Comparison of ENCODE assay signal across 8 cellular contexts in genomic region chr20:59940129-59940955, GRCh38. TPM values are rescaled to one million over a fixed set of nuclear protein-coding genes. Genes with fewer than 3 reads are reported as not detected.
DNase-seq lines count a peak whose midpoint lies in the region; ATAC-seq and TF ChIP-seq lines count a peak whose summit lies in the region.

TSS of gene FAM217B (plus strand) at chr20:59940389. CDS start at chr20:59943944, 3,555 bp downstream.
TSS of gene PPP1R3D (minus strand) at chr20:59940305. CDS start at chr20:59939931, 374 bp downstream.

- DNase-seq in GM13976 (ENCODE audit: low spot score): peak; percentile 97
- peak; percentile 74 for DNase-seq in NCI-H1436 (lab: John Stamatoyannopoulos, UW)
- DNase-seq in T-cell: peak; percentile 75 to 90 (median 83)
- DNase-seq in amniotic stem cell (lab: John Stamatoyannopoulos, UW): peak; percentile 86
- DNase-seq in left cardiac atrium: peak; percentile 98
- peak; percentile 100 for DNase-seq in prostate gland (ENCODE audit: low spot score)

- H3K4me3 ChIP-seq in prostate gland (peak within 1 kb of the TSS; percentile 60 to 78), urinary bladder (ENCODE audit: low read depth, low read length) (peak within 1 kb of the TSS; percentile 70)

- no peaks in the 10 kb centered on the region for H3K9me3 ChIP-seq in prostate gland

- peak; percentile 91 for TF ChIP-seq POLR2A in prostate gland (IDR thresholded peaks at IDR 0.05)

- H3K27me3 ChIP-seq in prostate gland (replicated peaks; ENCODE audit: insufficient read depth): no peaks in the 10 kb centered on the region

- peaks cover 18% of the 10 kb centered on the region for H3K36me3 Mint-ChIP-seq in T-cell

- peaks cover 24% of the 10 kb centered on the region for H3K4me1 ChIP-seq in prostate gland (replicated peaks)
- peaks cover 2% of the 10 kb centered on the region for H3K4me1 ChIP-seq in urinary bladder (ENCODE audit: insufficient read depth)

- H3K36me3 ChIP-seq in prostate gland: peaks cover 0 to 6% of the 10 kb centered on the region in 2 donors
- H3K36me3 ChIP-seq in urinary bladder (ENCODE audit: insufficient read depth): no peaks in the 10 kb centered on the region

- ATAC-seq in HG02840 (IDR thresholded peaks at IDR 0.05; ENCODE audit: low FRiP score, unreplicated experiment) (peak; percentile 95), T-cell (replicated peaks in 1 of 4) (peak; percentile 98 to 100 (median 98)), left cardiac atrium (peak; percentile 96 to 98)

- CTCF ChIA-PET in T-cell (lab: Charles Lee): interaction anchor here (0.6 to 2.3 kb wide), 7 partner anchors 9 to 117 kb away, joined by 3 to 16 read pairs (median 3); no protein-coding TSS in a partner anchor

- H3K4me3 Mint-ChIP-seq in T-cell: peak within 1 kb of the TSS; percentile 93 to 98 (median 97)

- POLR2A ChIA-PET in T-cell (lab: Charles Lee): interaction anchor here in 1 of 2 donors (0.5 to 1.3 kb wide), 3 partner anchors 8 to 1552 kb away, joined by 3 read pairs; no protein-coding TSS in a partner anchor

- in situ Hi-C loops in GM13976 (cut with MboI; ENCODE audit: low sequenced_read_pairs, unreplicated experiment): no loop called here

- intact Hi-C loops in left cardiac atrium (cut with DNase I): no loop called here
- intact Hi-C loops in prostate gland (cut with DNase I): loop anchor here (10.0 kb wide), 1 partner anchor 114 kb away; no protein-coding TSS in a partner anchor

- H3K27ac ChIP-seq in prostate gland (peak within 1 kb of the TSS; percentile 92 to 96), urinary bladder (ENCODE audit: low read depth) (peak within 1 kb of the TSS; percentile 89)

- no peaks in the 10 kb centered on the region for H3K9me3 Mint-ChIP-seq in T-cell

- H3K4me1 Mint-ChIP-seq in T-cell: peaks cover 40 to 60% (median 55%) of the 10 kb centered on the region in 3 donors

- peak within 1 kb of the TSS; percentile 96 to 98 for H3K27ac Mint-ChIP-seq in T-cell

- no peaks in the 10 kb centered on the region for H3K27me3 Mint-ChIP-seq in T-cell

- TF ChIP-seq CTCF in GM13976 (IDR thresholded peaks at IDR 0.05; ENCODE audit: borderline replicate concordance, control extremely low read depth, extremely low read depth, insufficient read depth, missing control alignments): peak; percentile 7
- TF ChIP-seq CTCF in prostate gland (IDR thresholded peaks at IDR 0.05): peak; percentile 13 to 53 (median 23)

- under 1% methylated on average over 56 of the region's 57 CpGs for WGBS in prostate gland
- WGBS in urinary bladder: under 1% methylated on average over 57 of the region's 57 CpGs

RNA-seq across cellular contexts. Expression of gene FAM217B, which starts in this region (rescaled TPM):
- total RNA-seq in T-cell: 10 to 100 TPM; 19.3 to 35.6 (median 29.5) TPM
- 10 to 100 TPM; 10.2 to 29.0 TPM for total RNA-seq in left cardiac atrium
- total RNA-seq in prostate gland: 10 to 100 TPM; 13.7 to 18.2 TPM
- 11.6 TPM for total RNA-seq in urinary bladder
- 6.0 TPM for polyA plus RNA-seq in urinary bladder

RNA-seq across cellular contexts. Expression of gene PPP1R3D, which starts in this region (rescaled TPM):
- total RNA-seq in T-cell: 10 to 100 TPM in 2 of 5 donors, 1 to 10 TPM in 3; 3.6 to 10.9 (median 9.7) TPM
- 1 to 10 TPM; 6.0 to 8.3 TPM for total RNA-seq in left cardiac atrium
- total RNA-seq in prostate gland: 10 to 100 TPM; 16.0 to 16.6 TPM
- 8.5 TPM for total RNA-seq in urinary bladder
- polyA plus RNA-seq in urinary bladder: 8.0 TPM

Comparison
In these comparisons a context has a peak if more than half of its experiments do, and no peak if none do; other contexts are left out.
1. Peak in every context shown above with its lines: DNase-seq, ATAC-seq, H3K4me3 ChIP-seq and H3K27ac ChIP-seq.